ENCODE assay signal across 8 cellular contexts in the genomic region with DNA sequence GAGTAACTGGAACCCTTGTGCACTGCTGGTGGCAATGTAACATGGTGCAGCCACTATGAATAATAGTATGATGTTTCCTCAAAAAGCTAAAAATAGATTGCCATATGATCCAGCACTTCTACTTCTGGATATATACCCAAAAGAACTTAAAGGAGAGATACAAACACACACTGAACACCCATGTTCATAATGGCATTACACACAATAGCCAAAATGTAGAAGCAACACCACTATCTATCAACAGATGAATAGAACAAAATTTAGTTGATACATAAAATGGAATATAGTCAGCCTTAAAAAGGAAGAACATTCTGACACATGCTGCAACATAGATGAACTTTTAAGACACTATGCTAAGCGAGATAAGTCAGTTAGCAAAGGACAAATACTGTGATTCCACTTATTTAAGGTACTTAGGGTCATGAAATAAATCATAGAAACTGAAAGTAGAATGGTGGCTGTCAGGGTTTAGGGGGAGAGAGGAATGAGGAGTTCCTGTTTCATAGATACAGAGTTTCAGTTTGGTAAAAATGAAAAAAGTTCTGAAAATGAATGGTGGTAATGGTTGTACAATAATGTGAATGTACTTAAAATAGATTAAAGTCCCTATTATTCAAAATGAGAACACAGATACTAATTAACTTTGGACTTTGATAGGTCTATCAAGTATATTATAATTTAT. TPM values are rescaled to one million over a fixed set of nuclear protein-coding genes. Genes with fewer than 3 reads are reported as not detected.
DNase-seq lines count a peak whose midpoint lies in the region; ATAC-seq, FAIRE-seq and TF ChIP-seq lines count a peak whose summit lies in the region.

No MANE protein-coding gene starts in this region.

- H3K4me3 ChIP-seq in GM12864 (ENCODE audit: low read depth, low read length) (no peak overlapping the region), GM12878 (no peak overlapping the region), tibial artery (no peak overlapping the region)

- CTCF ChIA-PET in GM12878 (lab: Yijun Ruan, JAX), result no interaction called here

- DNase-seq in GM12864 (ENCODE audit: low read depth), result peak; percentile 79
- peak; percentile 76 for DNase-seq in GM12878 (ENCODE audit: low read depth, low spot score)
- no peak for DNase-seq in tibial artery
- no peak for DNase-seq in EL
- DNase-seq in HK-2 (ENCODE audit: unreplicated experiment), result no peak
- no peak for DNase-seq in anterior cingulate cortex (lab: John Stamatoyannopoulos, UW)

- H2AFZ ChIP-seq in GM12878 (ENCODE audit: control insufficient read depth, low read depth, low read length), result no peak overlapping the region

- no peaks in the 10 kb centered on the region for H3K27me3 ChIP-seq in GM12878 (replicated peaks in 1 of 2; ENCODE audit: control insufficient read depth in 2 of 2, insufficient read depth in 2 of 2, low read length in 1 of 2)
- no peaks in the 10 kb centered on the region for H3K27me3 ChIP-seq in tibial artery

- in situ Hi-C loops in GM12878 (cut with MboI), result loop anchor here (5.0 kb wide), 1 partner anchor 308 kb away; no protein-coding TSS in a partner anchor

- no TSS peak for BruUV-seq in GM12878 (replicated peaks; lab: Mats Ljungman, UMichigan)

- peak; percentile 95 for FAIRE-seq in GM12878 (lab: Jason Lieb, UNC)

- no peak for TF ChIP-seq POLR2A in GM12878 (IDR thresholded peaks at IDR 0.05; ENCODE audit: low read depth, low read length)

- peak; percentile 72 to 74 for TF ChIP-seq EP300 in GM12878 (IDR thresholded peaks at IDR 0.05; ENCODE audit: borderline replicate concordance in 1 of 2, control insufficient read depth in 1 of 2, low read depth in 2 of 2, low read length in 2 of 2)

- peak overlapping the region; percentile 60 for H3K4me2 ChIP-seq in GM12878 (ENCODE audit: control insufficient read depth, insufficient read depth)

- POLR2A ChIA-PET in GM12878 (lab: Charles Lee), result no interaction called here

- no peak overlapping the region for H3K9ac ChIP-seq in GM12878 (ENCODE audit: control insufficient read depth, insufficient read depth, low read length)

- no peak overlapping the region; the same call in 1 of the 2 replicates for H3K27ac ChIP-seq in GM12878 (ENCODE audit: control insufficient read depth, insufficient read depth)
- peak overlapping the region in 1 of 2 donors; percentile 49 for H3K27ac ChIP-seq in tibial artery

- no peaks in the 10 kb centered on the region for H3K79me2 ChIP-seq in GM12878 (ENCODE audit: control insufficient read depth, insufficient read depth, low read length)

- intact Hi-C loops in GM12878 (cut with micrococcal nuclease; ENCODE audit: unreplicated experiment) (loop anchor here (2.0 to 10.0 kb wide), 4 partner anchors 139 to 788 kb away; partner anchors contain the start of gene TRMT10C), tibial artery (cut with DNase I; ENCODE audit: low total_unique reads) (no loop called here)

- ATAC-seq in GM19468 (IDR thresholded peaks at IDR 0.05; ENCODE audit: extremely low read depth, unreplicated experiment), result peak; percentile 91
- peak; percentile 96 for ATAC-seq in HG03378 (IDR thresholded peaks at IDR 0.05; ENCODE audit: unreplicated experiment)
- ATAC-seq in GM12878, result peak; percentile 96

- WGBS in GM12878 (ENCODE audit: insufficient coverage, insufficient replicate concordance, low lambda C conversion rate, missing lambda C conversion rate), result 0% methylated on average over 1 of the region's 1 CpG

- SMC1A ChIA-PET in GM12878 (lab: Charles Lee; ENCODE audit: uncharacterized antibody, unreplicated experiment), result no interaction called here

- H4K20me1 ChIP-seq in GM12878 (ENCODE audit: control insufficient read depth, insufficient read depth), result no peaks in the 10 kb centered on the region

- RAD21 ChIA-PET in GM12878 (lab: Charles Lee; ENCODE audit: unreplicated experiment), result no interaction called here

- no peaks in the 10 kb centered on the region; a peak in 2 of 4 replicates for H3K36me3 ChIP-seq in GM12878 (ENCODE audit: control insufficient read depth in 2 of 2, insufficient read depth in 2 of 2, low read length in 1 of 2)
- no peaks in the 10 kb centered on the region for H3K36me3 ChIP-seq in tibial artery

- H3K9me3 ChIP-seq in GM12878 (replicated peaks; ENCODE audit: control insufficient read depth, insufficient read depth, low read length) (no peaks in the 10 kb centered on the region; the same call in 1 of the 3 replicates), tibial artery (no peaks in the 10 kb centered on the region)

- H3K4me1 ChIP-seq in GM12878 (ENCODE audit: control insufficient read depth, insufficient read depth, low read length) (peaks cover 11% of the 10 kb centered on the region; the same call in 1 of the 2 replicates), tibial artery (peaks cover 0 to 40% (median 16%) of the 10 kb centered on the region in 4 donors)

- TF ChIP-seq RAD21 in GM12878 (IDR thresholded peaks at IDR 0.05; ENCODE audit: insufficient read depth, low read depth, low read length), result no peak

- no peak for TF ChIP-seq CTCF in GM12864 (IDR thresholded peaks at IDR 0.05; ENCODE audit: low read depth, low read length, missing control alignments)
- no peak for TF ChIP-seq CTCF in GM12878 (IDR thresholded peaks at IDR 0.05 in 2 of 3, conservative IDR thresholded peaks at IDR 0.05 in 1 of 3; ENCODE audit: control insufficient read depth in 2 of 3, extremely low read depth in 1 of 3, insufficient read depth in 1 of 3, low read depth in 3 of 3, low read length in 3 of 3)
- TF ChIP-seq CTCF in tibial artery (IDR thresholded peaks at IDR 0.05), result no peak

TF ChIP-seq in GM12878, 131 proteins besides CTCF, POLR2A, EP300 and RAD21 (continues in another document):
- no peak for TF ChIP-seq SMAD5 (IDR thresholded peaks at IDR 0.05; ENCODE audit: low read depth)
- TF ChIP-seq NFYA (IDR thresholded peaks at IDR 0.05; ENCODE audit: borderline replicate concordance, low read depth, low read length), result no peak
- peak; percentile 93 for TF ChIP-seq NFIC (IDR thresholded peaks at IDR 0.05; ENCODE audit: low read depth, low read length)
- no peak for TF ChIP-seq BRCA1 (IDR thresholded peaks at IDR 0.05; ENCODE audit: low read depth, low read length)
- no peak for TF ChIP-seq TCF7 (IDR thresholded peaks at IDR 0.05; ENCODE audit: borderline replicate concordance)
- TF ChIP-seq ASH2L (IDR thresholded peaks at IDR 0.05; ENCODE audit: borderline replicate concordance, low read depth), result no peak
- TF ChIP-seq SUZ12 (IDR thresholded peaks at IDR 0.05; ENCODE audit: unreplicated experiment), result no peak
- no peak for TF ChIP-seq MYC (IDR thresholded peaks at IDR 0.05; ENCODE audit: insufficient read depth, insufficient read length, insufficient replicate concordance, low read length, severe bottlenecking)
- TF ChIP-seq HDGF (IDR thresholded peaks at IDR 0.05), result no peak
- no peak for TF ChIP-seq HCFC1 (IDR thresholded peaks at IDR 0.05; ENCODE audit: low read length)
- peak; percentile 45; the same call in 1 of the 2 replicates for TF ChIP-seq TBL1XR1 (IDR thresholded peaks at IDR 0.05; ENCODE audit: low read depth, low read length)
- TF ChIP-seq ETV6 (conservative IDR thresholded peaks at IDR 0.05 in 1 of 2, IDR thresholded peaks at IDR 0.05 in 1 of 2; ENCODE audit: borderline replicate concordance in 1 of 2, low read depth in 1 of 2), result peak in 1 of 2 experiments; percentile 85; a peak in 1 of 4 replicates
- peak; percentile 72; the same call in 1 of the 2 replicates for TF ChIP-seq SPI1 (IDR thresholded peaks at IDR 0.05; ENCODE audit: borderline replicate concordance, insufficient read depth, low read depth, low read length)
- peak; percentile 63 for TF ChIP-seq GABPA (IDR thresholded peaks at IDR 0.05; ENCODE audit: low read depth)
- TF ChIP-seq, protein P1, sequence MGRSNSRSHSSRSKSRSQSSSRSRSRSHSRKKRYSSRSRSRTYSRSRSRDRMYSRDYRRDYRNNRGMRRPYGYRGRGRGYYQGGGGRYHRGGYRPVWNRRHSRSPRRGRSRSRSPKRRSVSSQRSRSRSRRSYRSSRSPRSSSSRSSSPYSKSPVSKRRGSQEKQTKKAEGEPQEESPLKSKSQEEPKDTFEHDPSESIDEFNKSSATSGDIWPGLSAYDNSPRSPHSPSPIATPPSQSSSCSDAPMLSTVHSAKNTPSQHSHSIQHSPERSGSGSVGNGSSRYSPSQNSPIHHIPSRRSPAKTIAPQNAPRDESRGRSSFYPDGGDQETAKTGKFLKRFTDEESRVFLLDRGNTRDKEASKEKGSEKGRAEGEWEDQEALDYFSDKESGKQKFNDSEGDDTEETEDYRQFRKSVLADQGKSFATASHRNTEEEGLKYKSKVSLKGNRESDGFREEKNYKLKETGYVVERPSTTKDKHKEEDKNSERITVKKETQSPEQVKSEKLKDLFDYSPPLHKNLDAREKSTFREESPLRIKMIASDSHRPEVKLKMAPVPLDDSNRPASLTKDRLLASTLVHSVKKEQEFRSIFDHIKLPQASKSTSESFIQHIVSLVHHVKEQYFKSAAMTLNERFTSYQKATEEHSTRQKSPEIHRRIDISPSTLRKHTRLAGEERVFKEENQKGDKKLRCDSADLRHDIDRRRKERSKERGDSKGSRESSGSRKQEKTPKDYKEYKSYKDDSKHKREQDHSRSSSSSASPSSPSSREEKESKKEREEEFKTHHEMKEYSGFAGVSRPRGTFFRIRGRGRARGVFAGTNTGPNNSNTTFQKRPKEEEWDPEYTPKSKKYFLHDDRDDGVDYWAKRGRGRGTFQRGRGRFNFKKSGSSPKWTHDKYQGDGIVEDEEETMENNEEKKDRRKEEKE (IDR thresholded peaks at IDR 0.05), result no peak
- TF ChIP-seq CBX5 (IDR thresholded peaks at IDR 0.05; ENCODE audit: low read depth), result peak; percentile 93
- peak; percentile 86 for TF ChIP-seq MEF2B (IDR thresholded peaks at IDR 0.05; ENCODE audit: partially characterized antibody, poor library complexity, severe bottlenecking)

RNA-seq across cellular contexts. Expression of gene IMPG2, which starts 59.5 kb away (rescaled TPM):
- 0.96 and 1.0 TPM in 2 replicates for total RNA-seq in GM12878 (2013; cell fraction: nucleolus; rRNA removed)
- total RNA-seq in GM12878 (2014; rRNA removed) (0.16 and 0.17 TPM in 2 replicates), GM12878 (2014; rRNA removed; fragmentation: Illumina TruSeq; extraction: Trizol) (0.13 and 0.14 TPM in 2 replicates), GM12878 (2021) (0.11 and 0.13 TPM in 2 replicates)
- 0.07 TPM for polyA plus RNA-seq in GM12878 (2011; ENCODE audit: low read depth)
- polyA plus RNA-seq in GM12878 (2011; rRNA removed) (0.10 and 0.20 TPM in 2 replicates), GM12878 (2014; fragmentation: Illumina TruSeq; extraction: Trizol) (0.10 TPM in 2 replicates), GM12878 (2014; fragmentation: Nextera tagmentation; extraction: Ambion mirVana) (under 1 TPM in 1 of 2 experiments, not detected in 1; under 0.01 TPM), GM12878 (2014; rRNA removed) (0.05 and 0.14 TPM in 2 replicates), GM12878 (2016; fragmentation: Nextera tagmentation; extraction: Ambion mirVana) (not detected)
- 0.03 and 0.04 TPM in 2 replicates for polyA plus RNA-seq in GM12878 (2011; cell fraction: cytosol; rRNA removed)
- polyA plus RNA-seq in GM12878 (2011; cell fraction: nucleus; rRNA removed), result 0.20 and 0.37 TPM in 2 replicates
- polyA plus RNA-seq in GM12878 (2012), result 0.06 and 0.07 TPM in 2 replicates
- 0.10 and 0.29 TPM in 2 replicates for polyA minus RNA-seq in GM12878 (2011; rRNA and poly(A)+ RNA removed)
- polyA minus RNA-seq in GM12878 (2011; cell fraction: cytosol; rRNA and poly(A)+ RNA removed), result not detected in 2 replicates
- 0.48 TPM in 2 replicates for polyA minus RNA-seq in GM12878 (2011; cell fraction: nucleus; rRNA and poly(A)+ RNA removed)

Comparison
In these comparisons a context has a peak if more than half of its experiments do, and no peak if none do; other contexts are left out.
1. DNase-seq: peak in GM12864 (single experiment) and GM12878 (single experiment); none in tibial artery (0 of 2), EL (single experiment), HK-2 (single experiment) and anterior cingulate cortex (0 of 58).
2. Peak in every context shown above with its lines, with median percentiles within 50 percentile points of each other: ATAC-seq.